In genomic region chr10:26540601-26541000, GRCh38 we compare ENCODE assay signal across 11 cellular contexts.
A peak's percentile ranks its signal among the peaks of the same experiment; 100 is the strongest.
DNase-seq lines count a peak whose midpoint lies in the region; ATAC-seq and TF ChIP-seq lines count a peak whose summit lies in the region.
"Had no signal": no experiment of that assay in that cellular context is flagged by ENCODE, and none has a peak within 500 bp of the region (broad histone marks: within the 10 kb centered on the region; RNA-seq: fewer than 3 reads in every experiment).

No MANE protein-coding gene starts in this region.

- no peak overlapping the region for H3K27ac ChIP-seq in stomach
- H3K27ac ChIP-seq: tibial nerve had no signal

- peaks cover 0 to 14% (median 0%) of the 10 kb centered on the region in 4 donors for H3K36me3 ChIP-seq in stomach
- H3K36me3 ChIP-seq: tibial nerve had no signal

- no peak for TF ChIP-seq CTCF in MCF 10A (IDR thresholded peaks at IDR 0.05; ENCODE audit: unreplicated experiment)
- TF ChIP-seq CTCF in stomach (IDR thresholded peaks at IDR 0.05): no peak

- H3K4me3 Mint-ChIP-seq in activated naive CD4-positive, alpha-beta T cell treated with anti-CD3 and anti-CD28 coated beads for 36 hours: no peak overlapping the region
- H3K4me3 Mint-ChIP-seq in activated T-helper 17 cell treated with anti-CD3 and anti-CD28 coated beads, Interleukin-2, amount 50 U/mL, for 72 hours: no peak overlapping the region
- no peak overlapping the region for H3K4me3 Mint-ChIP-seq in stimulated activated naive CD8-positive, alpha-beta T cell treated with anti-CD3 and anti-CD28 coated beads, Interleukin-15, Interleukin-2, amounts not matched to agents 100 ng/mL and 50 ng/mL, for 24 hours
- H3K4me3 Mint-ChIP-seq in MCF 10A (ENCODE audit: unreplicated experiment): no peak overlapping the region

- no peak for TF ChIP-seq EP300 in stomach (IDR thresholded peaks at IDR 0.05)

- intact Hi-C loops in activated naive CD4-positive, alpha-beta T cell treated with anti-CD3 and anti-CD28 coated beads for 36 hours (cut with micrococcal nuclease): no loop called here
- intact Hi-C loops in MCF 10A (cut with micrococcal nuclease) (no loop called here), stomach (cut with DNase I; ENCODE audit: low total_unique reads) (no loop called here)

- no peaks in the 10 kb centered on the region for H3K9me3 ChIP-seq in stomach
- H3K9me3 ChIP-seq: tibial nerve had no signal

- H3K27me3 Mint-ChIP-seq in activated naive CD4-positive, alpha-beta T cell treated with anti-CD3 and anti-CD28 coated beads for 36 hours (ENCODE audit: low read depth): no peaks in the 10 kb centered on the region
- no peaks in the 10 kb centered on the region for H3K27me3 Mint-ChIP-seq in activated T-helper 17 cell treated with anti-CD3 and anti-CD28 coated beads, Interleukin-2, amount 50 U/mL, for 72 hours
- no peaks in the 10 kb centered on the region for H3K27me3 Mint-ChIP-seq in stimulated activated naive CD8-positive, alpha-beta T cell treated with anti-CD3 and anti-CD28 coated beads, Interleukin-15, Interleukin-2, amounts not matched to agents 100 ng/mL and 50 ng/mL, for 24 hours
- peaks cover 30% of the 10 kb centered on the region for H3K27me3 Mint-ChIP-seq in MCF 10A (ENCODE audit: insufficient read depth, unreplicated experiment)

- H3K4me3 ChIP-seq in stomach: no peak overlapping the region
- H3K4me3 ChIP-seq: tibial nerve had no signal

- BruUV-seq in MCF 10A (replicated peaks; lab: Mats Ljungman, UMichigan): no TSS peak

- H3K9me3 Mint-ChIP-seq in activated naive CD4-positive, alpha-beta T cell treated with anti-CD3 and anti-CD28 coated beads for 36 hours: no peaks in the 10 kb centered on the region
- H3K9me3 Mint-ChIP-seq in activated T-helper 17 cell treated with anti-CD3 and anti-CD28 coated beads, Interleukin-2, amount 50 U/mL, for 72 hours: no peaks in the 10 kb centered on the region
- H3K9me3 Mint-ChIP-seq in stimulated activated naive CD8-positive, alpha-beta T cell treated with anti-CD3 and anti-CD28 coated beads, Interleukin-15, Interleukin-2, amounts not matched to agents 100 ng/mL and 50 ng/mL, for 24 hours: no peaks in the 10 kb centered on the region
- no peaks in the 10 kb centered on the region for H3K9me3 Mint-ChIP-seq in MCF 10A (ENCODE audit: unreplicated experiment)

- H3K27ac Mint-ChIP-seq in activated naive CD4-positive, alpha-beta T cell treated with anti-CD3 and anti-CD28 coated beads for 36 hours: no peak overlapping the region
- peak overlapping the region; percentile 81 for H3K27ac Mint-ChIP-seq in activated T-helper 17 cell treated with anti-CD3 and anti-CD28 coated beads, Interleukin-2, amount 50 U/mL, for 72 hours
- H3K27ac Mint-ChIP-seq in stimulated activated naive CD8-positive, alpha-beta T cell treated with anti-CD3 and anti-CD28 coated beads, Interleukin-15, Interleukin-2, amounts not matched to agents 100 ng/mL and 50 ng/mL, for 24 hours: peak overlapping the region; percentile 74
- H3K27ac Mint-ChIP-seq in MCF 10A (ENCODE audit: low read depth, unreplicated experiment): no peak overlapping the region

- CTCF ChIA-PET in activated naive CD4-positive, alpha-beta T cell treated with anti-CD3 and anti-CD28 coated beads for 36 hours (lab: Charles Lee): interaction anchor here (1.1 kb wide), 1 partner anchor 205 kb away, joined by 3 read pairs; no protein-coding TSS in a partner anchor
- CTCF ChIA-PET in MCF 10A (lab: Yijun Ruan, JAX): no interaction called here

- H3K4me1 Mint-ChIP-seq in activated naive CD4-positive, alpha-beta T cell treated with anti-CD3 and anti-CD28 coated beads for 36 hours (ENCODE audit: low read depth): peaks cover 20% of the 10 kb centered on the region
- peaks cover 17% of the 10 kb centered on the region for H3K4me1 Mint-ChIP-seq in activated T-helper 17 cell treated with anti-CD3 and anti-CD28 coated beads, Interleukin-2, amount 50 U/mL, for 72 hours
- peaks cover 46% of the 10 kb centered on the region for H3K4me1 Mint-ChIP-seq in stimulated activated naive CD8-positive, alpha-beta T cell treated with anti-CD3 and anti-CD28 coated beads, Interleukin-15, Interleukin-2, amounts not matched to agents 100 ng/mL and 50 ng/mL, for 24 hours (ENCODE audit: low read depth)
- H3K4me1 Mint-ChIP-seq in MCF 10A (ENCODE audit: insufficient read depth, unreplicated experiment): peaks cover 5% of the 10 kb centered on the region

- peak; percentile 11 for DNase-seq in activated naive CD4-positive, alpha-beta T cell treated with anti-CD3 and anti-CD28 coated beads for 36 hours
- DNase-seq in activated naive CD4-positive, alpha-beta T cell (lab: John Stamatoyannopoulos, UW): no peak
- DNase-seq in MCF 10A (ENCODE audit: unreplicated experiment) (no peak), COR-L47 (lab: John Stamatoyannopoulos, UW) (no peak), stomach (no peak)
- DNase-seq: central memory CD4-positive, alpha-beta T cell; stimulated activated CD4-positive, alpha-beta T cell treated with anti-CD3 and anti-CD28 coated beads, Interleukin-2, amount 100 ng/mL, for 24 hours had no signal

- ATAC-seq in HG02884 (IDR thresholded peaks at IDR 0.05; ENCODE audit: unreplicated experiment): peak; percentile 43
- no peak for ATAC-seq in activated T-helper 17 cell treated with anti-CD3 and anti-CD28 coated beads, Interleukin-2, amount 50 U/mL, for 72 hours (replicated peaks)

- no peaks in the 10 kb centered on the region for H3K27me3 ChIP-seq in stomach
- H3K27me3 ChIP-seq: tibial nerve had no signal

- no peak for TF ChIP-seq POLR2A in stomach (IDR thresholded peaks at IDR 0.05)

- 37 to 43% (median 41%) methylated on average over 5 of the region's 5 CpGs for WGBS in stomach, 5 donors

- H3K4me1 ChIP-seq in stomach: no peaks in the 10 kb centered on the region
- H3K4me1 ChIP-seq: tibial nerve had no signal

- POLR2A ChIA-PET in MCF 10A (lab: Yijun Ruan, JAX): no interaction called here

- H3K36me3 Mint-ChIP-seq in activated naive CD4-positive, alpha-beta T cell treated with anti-CD3 and anti-CD28 coated beads for 36 hours (ENCODE audit: low read depth): peaks cover 24% of the 10 kb centered on the region
- H3K36me3 Mint-ChIP-seq in activated T-helper 17 cell treated with anti-CD3 and anti-CD28 coated beads, Interleukin-2, amount 50 U/mL, for 72 hours (ENCODE audit: low read depth): peaks cover 97% of the 10 kb centered on the region
- peaks cover 66% of the 10 kb centered on the region for H3K36me3 Mint-ChIP-seq in stimulated activated naive CD8-positive, alpha-beta T cell treated with anti-CD3 and anti-CD28 coated beads, Interleukin-15, Interleukin-2, amounts not matched to agents 100 ng/mL and 50 ng/mL, for 24 hours (ENCODE audit: low read depth)
- H3K36me3 Mint-ChIP-seq in MCF 10A (ENCODE audit: insufficient read depth, unreplicated experiment): no peaks in the 10 kb centered on the region

Comparison
In these comparisons a context has a peak if more than half of its experiments do, and no peak if none do; other contexts are left out.
1. H3K27ac Mint-ChIP-seq: peak in activated T-helper 17 cell treated with anti-CD3 and anti-CD28 coated beads, Interleukin-2, amount 50 U/mL, for 72 hours (single experiment) and stimulated activated naive CD8-positive, alpha-beta T cell treated with anti-CD3 and anti-CD28 coated beads, Interleukin-15, Interleukin-2, amounts not matched to agents 100 ng/mL and 50 ng/mL, for 24 hours (single experiment); none in activated naive CD4-positive, alpha-beta T cell treated with anti-CD3 and anti-CD28 coated beads for 36 hours (single experiment) and MCF 10A (single experiment).